20 cellular contexts compared by ENCODE assay signal in genomic region chr1:121594096-121594495, GRCh38.
DNase-seq lines count a peak whose midpoint lies in the region; ATAC-seq, FAIRE-seq and TF ChIP-seq lines count a peak whose summit lies in the region.
"Had no signal": no experiment of that assay in that cellular context is flagged by ENCODE, and none has a peak within 500 bp of the region (broad histone marks: within the 10 kb centered on the region; RNA-seq: fewer than 3 reads in every experiment).

No MANE protein-coding gene starts in this region.

- no peak for FAIRE-seq in HepG2 (lab: Jason Lieb, UNC)
- FAIRE-seq: GM12891, H1 had no signal

- H3F3A ChIP-seq in Loucy (ENCODE audit: low read depth), result peaks cover 6% of the 10 kb centered on the region

- H2AFZ ChIP-seq in HepG2 (ENCODE audit: low read length) (no peak overlapping the region), Loucy (ENCODE audit: low read length) (no peak overlapping the region)
- H2AFZ ChIP-seq: GM23248 had no signal

- peaks cover 8% of the 10 kb centered on the region for H3K4me1 Mint-ChIP-seq in T-helper 17 cell
- peaks cover 8% of the 10 kb centered on the region for H3K4me1 Mint-ChIP-seq in activated CD4-positive, alpha-beta T cell treated with anti-CD3 and anti-CD28 coated beads for 36 hours

- TF ChIP-seq POLR2A in HepG2 (IDR thresholded peaks at IDR 0.05; ENCODE audit: insufficient read depth in 1 of 2, low read depth in 2 of 2, low read length in 2 of 2) (no peak), right lobe of liver (IDR thresholded peaks at IDR 0.05) (no peak)

- peaks cover 2% of the 10 kb centered on the region for H3K9me3 Mint-ChIP-seq in activated CD4-positive, alpha-beta T cell treated with anti-CD3 and anti-CD28 coated beads for 36 hours (ENCODE audit: low read depth)

- H3K27ac ChIP-seq in HepG2 (ENCODE audit: extremely low read length, insufficient read depth, low read length) (no peak overlapping the region), right lobe of liver (no peak overlapping the region)
- H3K27ac ChIP-seq: GM23248 had no signal

- ATAC-seq in HepG2 (no peak), right lobe of liver (no peak), T-helper 17 cell (no peak), GM21515 (IDR thresholded peaks at IDR 0.05; ENCODE audit: unreplicated experiment) (no peak)
- no peak for ATAC-seq in activated CD4-positive, alpha-beta T cell treated with anti-CD3 and anti-CD28 coated beads for 36 hours
- ATAC-seq: HCT116 had no signal

- TF ChIP-seq CTCF in HepG2 (CRISPR knock-in tag; IDR thresholded peaks at IDR 0.05), result no peak
- TF ChIP-seq CTCF in right lobe of liver (IDR thresholded peaks at IDR 0.05), result no peak
- TF ChIP-seq CTCF in Loucy (conservative IDR thresholded peaks at IDR 0.05; ENCODE audit: low read length), result no peak

- H3K4me3 ChIP-seq in HepG2 (replicated peaks in 1 of 3; ENCODE audit: insufficient read depth in 1 of 3, low read depth in 2 of 3, low read length in 3 of 3), result no peak overlapping the region
- no peak overlapping the region for H3K4me3 ChIP-seq in right lobe of liver
- H3K4me3 ChIP-seq in Loucy (ENCODE audit: low read length, poor library complexity, severe bottlenecking), result no peak overlapping the region
- H3K4me3 ChIP-seq: GM23248 had no signal

- H3K9me3 ChIP-seq in HepG2 (ENCODE audit: low read length) (no peaks in the 10 kb centered on the region), right lobe of liver (no peaks in the 10 kb centered on the region), Loucy (ENCODE audit: insufficient read depth, low read depth, low read length) (no peaks in the 10 kb centered on the region), T-helper 17 cell (ENCODE audit: control insufficient read depth, low read length, poor library complexity, severe bottlenecking) (no peaks in the 10 kb centered on the region)

- H3K79me2 ChIP-seq in HepG2 (ENCODE audit: insufficient read depth, low read length) (no peaks in the 10 kb centered on the region), Loucy (ENCODE audit: insufficient read depth, low read length) (no peaks in the 10 kb centered on the region)

- 91% methylated on average over 3 of the region's 3 CpGs for WGBS in HepG2 (ENCODE audit: low lambda C conversion rate)
- WGBS in right lobe of liver (ENCODE audit: insufficient coverage, low coverage, low lambda C conversion rate, missing lambda C conversion rate), result 78% methylated on average over 3 of the region's 3 CpGs

- H3K9ac ChIP-seq in HepG2 (ENCODE audit: insufficient read depth, low read depth, low read length) (no peak overlapping the region), Loucy (ENCODE audit: low read depth, low read length, poor library complexity, severe bottlenecking) (no peak overlapping the region)
- H3K9ac ChIP-seq: GM23248 had no signal

- no peaks in the 10 kb centered on the region for H3K9me2 ChIP-seq in Loucy (replicated peaks; ENCODE audit: low read depth, low read length)

- no TSS peak for BruUV-seq in HepG2 (replicated peaks; lab: Mats Ljungman, UMichigan)

- intact Hi-C loops in HepG2 (cut with micrococcal nuclease; ENCODE audit: unreplicated experiment) (no loop called here), right lobe of liver (cut with DNase I) (no loop called here)
- intact Hi-C loops in activated CD4-positive, alpha-beta T cell treated with anti-CD3 and anti-CD28 coated beads for 36 hours (cut with DNase I, micrococcal nuclease), result no loop called here

- POLR2A ChIA-PET in HepG2 (lab: Yijun Ruan, JAX), result no interaction called here
- POLR2A ChIA-PET in activated CD4-positive, alpha-beta T cell treated with anti-CD3 and anti-CD28 coated beads for 36 hours (lab: Charles Lee), result no interaction called here

- H4K20me1 ChIP-seq in HepG2 (ENCODE audit: insufficient read depth, low read length), result no peaks in the 10 kb centered on the region
- H4K20me1 ChIP-seq in Loucy (ENCODE audit: insufficient read depth, low read length, poor library complexity, severe bottlenecking), result no peaks in the 10 kb centered on the region

- no peaks in the 10 kb centered on the region for H3K27me3 Mint-ChIP-seq in T-helper 17 cell
- no peaks in the 10 kb centered on the region for H3K27me3 Mint-ChIP-seq in activated CD4-positive, alpha-beta T cell treated with anti-CD3 and anti-CD28 coated beads for 36 hours
- H3K27me3 Mint-ChIP-seq: CD4-positive, alpha-beta memory T cell had no signal

- peak; percentile 21 for DNase-seq in HepG2 (ENCODE audit: low spot score)
- DNase-seq in right lobe of liver, result no peak
- no peak for DNase-seq in T-helper 17 cell
- no peak for DNase-seq in HK-2 (ENCODE audit: unreplicated experiment)
- no peak for DNase-seq in activated CD4-positive, alpha-beta T cell treated with anti-CD3 and anti-CD28 coated beads for 36 hours
- DNase-seq: 8988T; C1 segment of cervical spinal cord; Calu3; CD4-positive, alpha-beta memory T cell; COR-L47; DMS53; DMS79 treated with DMSO at 0.1 percent for 48 hours; GF-D8; GM23248; H7 had no signal

- H3K36me3 ChIP-seq in HepG2 (replicated peaks in 1 of 2; ENCODE audit: control insufficient read depth in 1 of 2, insufficient read depth in 2 of 2, low read length in 2 of 2) (no peaks in the 10 kb centered on the region), right lobe of liver (no peaks in the 10 kb centered on the region), Loucy (ENCODE audit: insufficient read depth, low read length) (no peaks in the 10 kb centered on the region)

- H3K36me3 Mint-ChIP-seq in T-helper 17 cell (ENCODE audit: low read depth), result no peaks in the 10 kb centered on the region
- H3K36me3 Mint-ChIP-seq in activated CD4-positive, alpha-beta T cell treated with anti-CD3 and anti-CD28 coated beads for 36 hours (ENCODE audit: low read depth), result peaks cover 4% of the 10 kb centered on the region

- H3K4me1 ChIP-seq in HepG2 (ENCODE audit: insufficient read depth, low read length) (peaks cover 11% of the 10 kb centered on the region), right lobe of liver (no peaks in the 10 kb centered on the region), Loucy (ENCODE audit: insufficient read depth, low read length, poor library complexity, severe bottlenecking) (peaks cover 47% of the 10 kb centered on the region)

- H3K4me3 Mint-ChIP-seq in T-helper 17 cell, result no peak overlapping the region
- no peak overlapping the region for H3K4me3 Mint-ChIP-seq in activated CD4-positive, alpha-beta T cell treated with anti-CD3 and anti-CD28 coated beads for 36 hours
- H3K4me3 Mint-ChIP-seq: CD4-positive, alpha-beta memory T cell had no signal

- no peak for TF ChIP-seq EP300 in HepG2 (IDR thresholded peaks at IDR 0.05; ENCODE audit: low read depth in 2 of 2, low read length in 2 of 2)
- no peak for TF ChIP-seq EP300 in HepG2 (CRISPR knock-in tag; IDR thresholded peaks at IDR 0.05; ENCODE audit: borderline replicate concordance)

- in situ Hi-C loops in HepG2 (cut with HindIII; ENCODE audit: extremely low pct_ligation_motif_present, low pct_unique_long_range_greater_than_20kb), result no loop called here

- H3K27me3 ChIP-seq in HepG2 (ENCODE audit: control insufficient read depth in 1 of 2, insufficient read depth in 2 of 2, low read length in 2 of 2) (no peaks in the 10 kb centered on the region), right lobe of liver (no peaks in the 10 kb centered on the region), Loucy (ENCODE audit: insufficient read depth, low read length, poor library complexity, severe bottlenecking) (no peaks in the 10 kb centered on the region)

- CTCF ChIA-PET in HepG2 (lab: Yijun Ruan, JAX; ENCODE audit: low intra/inter-chr PET ratio, low total read pairs), result no interaction called here
- CTCF ChIA-PET in activated CD4-positive, alpha-beta T cell treated with anti-CD3 and anti-CD28 coated beads for 36 hours (lab: Charles Lee), result no interaction called here

- H3K4me2 ChIP-seq in HepG2 (ENCODE audit: low read depth, low read length), result no peak overlapping the region
- peak overlapping the region; percentile 43 for H3K4me2 ChIP-seq in Loucy (ENCODE audit: low read depth, low read length, poor library complexity, severe bottlenecking)

- no peak for TF ChIP-seq RAD21 in HepG2 (CRISPR knock-in tag; IDR thresholded peaks at IDR 0.05)

- H3K27ac Mint-ChIP-seq in T-helper 17 cell, result peak overlapping the region; percentile 66
- H3K27ac Mint-ChIP-seq in activated CD4-positive, alpha-beta T cell treated with anti-CD3 and anti-CD28 coated beads for 36 hours, result no peak overlapping the region

TF ChIP-seq in HepG2, 621 proteins besides CTCF, POLR2A, EP300 and RAD21:
- TF ChIP-seq HNRNPK (IDR thresholded peaks at IDR 0.05; ENCODE audit: low read depth, low read length, poor library complexity, severe bottlenecking), result peak; percentile 39
- TF ChIP-seq TRIM24 (CRISPR knock-in tag; IDR thresholded peaks at IDR 0.05), result no peak
TF ChIP-seq in HepG2: peak in this region for 1.
